ENCODE assay signal across 1 cellular context in the genomic region with DNA sequence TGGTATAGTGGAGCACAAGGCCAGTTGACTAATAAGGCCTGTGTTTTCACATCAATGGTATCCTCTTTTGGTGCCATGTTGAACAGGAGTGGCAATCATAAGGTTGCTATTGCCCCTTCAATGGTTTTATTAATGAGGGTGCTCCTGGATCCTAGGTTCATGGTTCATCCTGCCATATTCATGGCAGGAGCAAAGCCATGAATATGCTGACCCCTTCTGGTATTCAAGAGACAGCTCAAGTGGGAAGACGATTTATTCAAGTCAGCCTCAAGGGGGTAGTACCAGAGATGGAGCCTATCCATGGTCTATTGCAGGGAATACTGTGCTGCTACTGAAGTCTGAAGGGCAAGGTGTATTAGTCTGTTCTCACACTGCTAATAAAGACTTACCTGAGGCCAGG.
TF ChIP-seq lines count a peak whose summit lies in the region.

No MANE protein-coding gene starts in this region.

TF ChIP-seq in H1, 55 proteins besides CTCF, POLR2A, EP300 and RAD21:
- TF ChIP-seq RXRA (IDR thresholded peaks at IDR 0.05; ENCODE audit: insufficient read depth, low read depth, low read length) = no peak
- TF ChIP-seq CBX8 (IDR thresholded peaks at IDR 0.05; ENCODE audit: borderline replicate concordance, low read depth, low read length) = no peak
- no peak for TF ChIP-seq TAF1 (IDR thresholded peaks at IDR 0.05; ENCODE audit: low read depth, low read length)
- no peak for TF ChIP-seq ATF3 (IDR thresholded peaks at IDR 0.05; ENCODE audit: insufficient read depth, low read depth, low read length)
- no peak for TF ChIP-seq KDM4A (IDR thresholded peaks at IDR 0.05; ENCODE audit: low read depth, low read length, severe bottlenecking)
- peak; percentile 25; the same call in 1 of the 2 replicates for TF ChIP-seq YY1 (IDR thresholded peaks at IDR 0.05; ENCODE audit: low read depth, low read length)
- TF ChIP-seq TAF7 (optimal IDR thresholded peaks at IDR 0.05; ENCODE audit: borderline replicate concordance, low read depth, low read length) = no peak
- no peak for TF ChIP-seq CREB1 (IDR thresholded peaks at IDR 0.05)
